Comparison of ENCODE assay signal across 1 cellular context in the genomic region with DNA sequence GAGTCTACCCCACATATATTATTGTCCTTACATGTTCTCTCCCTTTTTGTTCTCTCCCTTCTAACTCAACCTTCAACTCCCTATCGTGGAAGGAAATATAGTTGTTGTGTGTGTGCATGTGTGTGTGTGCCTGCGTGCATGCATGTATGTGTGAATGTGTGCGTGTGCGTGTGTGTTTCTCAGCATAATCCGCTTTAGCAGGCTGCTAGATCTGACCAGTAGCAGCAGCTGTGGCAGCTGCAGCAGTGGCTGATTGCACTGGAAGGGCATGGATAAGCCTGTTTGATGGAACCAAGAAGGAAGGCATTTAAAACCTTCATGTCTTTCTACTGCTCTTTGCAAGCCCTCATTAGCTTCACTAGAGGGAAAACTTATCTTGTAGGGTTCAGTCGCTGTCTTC.
TF ChIP-seq lines count a peak whose summit lies in the region.

No MANE protein-coding gene starts in this region.

TF ChIP-seq in H1, 55 proteins besides CTCF, POLR2A, EP300 and RAD21 (continued from another document):
- TF ChIP-seq, protein P1, sequence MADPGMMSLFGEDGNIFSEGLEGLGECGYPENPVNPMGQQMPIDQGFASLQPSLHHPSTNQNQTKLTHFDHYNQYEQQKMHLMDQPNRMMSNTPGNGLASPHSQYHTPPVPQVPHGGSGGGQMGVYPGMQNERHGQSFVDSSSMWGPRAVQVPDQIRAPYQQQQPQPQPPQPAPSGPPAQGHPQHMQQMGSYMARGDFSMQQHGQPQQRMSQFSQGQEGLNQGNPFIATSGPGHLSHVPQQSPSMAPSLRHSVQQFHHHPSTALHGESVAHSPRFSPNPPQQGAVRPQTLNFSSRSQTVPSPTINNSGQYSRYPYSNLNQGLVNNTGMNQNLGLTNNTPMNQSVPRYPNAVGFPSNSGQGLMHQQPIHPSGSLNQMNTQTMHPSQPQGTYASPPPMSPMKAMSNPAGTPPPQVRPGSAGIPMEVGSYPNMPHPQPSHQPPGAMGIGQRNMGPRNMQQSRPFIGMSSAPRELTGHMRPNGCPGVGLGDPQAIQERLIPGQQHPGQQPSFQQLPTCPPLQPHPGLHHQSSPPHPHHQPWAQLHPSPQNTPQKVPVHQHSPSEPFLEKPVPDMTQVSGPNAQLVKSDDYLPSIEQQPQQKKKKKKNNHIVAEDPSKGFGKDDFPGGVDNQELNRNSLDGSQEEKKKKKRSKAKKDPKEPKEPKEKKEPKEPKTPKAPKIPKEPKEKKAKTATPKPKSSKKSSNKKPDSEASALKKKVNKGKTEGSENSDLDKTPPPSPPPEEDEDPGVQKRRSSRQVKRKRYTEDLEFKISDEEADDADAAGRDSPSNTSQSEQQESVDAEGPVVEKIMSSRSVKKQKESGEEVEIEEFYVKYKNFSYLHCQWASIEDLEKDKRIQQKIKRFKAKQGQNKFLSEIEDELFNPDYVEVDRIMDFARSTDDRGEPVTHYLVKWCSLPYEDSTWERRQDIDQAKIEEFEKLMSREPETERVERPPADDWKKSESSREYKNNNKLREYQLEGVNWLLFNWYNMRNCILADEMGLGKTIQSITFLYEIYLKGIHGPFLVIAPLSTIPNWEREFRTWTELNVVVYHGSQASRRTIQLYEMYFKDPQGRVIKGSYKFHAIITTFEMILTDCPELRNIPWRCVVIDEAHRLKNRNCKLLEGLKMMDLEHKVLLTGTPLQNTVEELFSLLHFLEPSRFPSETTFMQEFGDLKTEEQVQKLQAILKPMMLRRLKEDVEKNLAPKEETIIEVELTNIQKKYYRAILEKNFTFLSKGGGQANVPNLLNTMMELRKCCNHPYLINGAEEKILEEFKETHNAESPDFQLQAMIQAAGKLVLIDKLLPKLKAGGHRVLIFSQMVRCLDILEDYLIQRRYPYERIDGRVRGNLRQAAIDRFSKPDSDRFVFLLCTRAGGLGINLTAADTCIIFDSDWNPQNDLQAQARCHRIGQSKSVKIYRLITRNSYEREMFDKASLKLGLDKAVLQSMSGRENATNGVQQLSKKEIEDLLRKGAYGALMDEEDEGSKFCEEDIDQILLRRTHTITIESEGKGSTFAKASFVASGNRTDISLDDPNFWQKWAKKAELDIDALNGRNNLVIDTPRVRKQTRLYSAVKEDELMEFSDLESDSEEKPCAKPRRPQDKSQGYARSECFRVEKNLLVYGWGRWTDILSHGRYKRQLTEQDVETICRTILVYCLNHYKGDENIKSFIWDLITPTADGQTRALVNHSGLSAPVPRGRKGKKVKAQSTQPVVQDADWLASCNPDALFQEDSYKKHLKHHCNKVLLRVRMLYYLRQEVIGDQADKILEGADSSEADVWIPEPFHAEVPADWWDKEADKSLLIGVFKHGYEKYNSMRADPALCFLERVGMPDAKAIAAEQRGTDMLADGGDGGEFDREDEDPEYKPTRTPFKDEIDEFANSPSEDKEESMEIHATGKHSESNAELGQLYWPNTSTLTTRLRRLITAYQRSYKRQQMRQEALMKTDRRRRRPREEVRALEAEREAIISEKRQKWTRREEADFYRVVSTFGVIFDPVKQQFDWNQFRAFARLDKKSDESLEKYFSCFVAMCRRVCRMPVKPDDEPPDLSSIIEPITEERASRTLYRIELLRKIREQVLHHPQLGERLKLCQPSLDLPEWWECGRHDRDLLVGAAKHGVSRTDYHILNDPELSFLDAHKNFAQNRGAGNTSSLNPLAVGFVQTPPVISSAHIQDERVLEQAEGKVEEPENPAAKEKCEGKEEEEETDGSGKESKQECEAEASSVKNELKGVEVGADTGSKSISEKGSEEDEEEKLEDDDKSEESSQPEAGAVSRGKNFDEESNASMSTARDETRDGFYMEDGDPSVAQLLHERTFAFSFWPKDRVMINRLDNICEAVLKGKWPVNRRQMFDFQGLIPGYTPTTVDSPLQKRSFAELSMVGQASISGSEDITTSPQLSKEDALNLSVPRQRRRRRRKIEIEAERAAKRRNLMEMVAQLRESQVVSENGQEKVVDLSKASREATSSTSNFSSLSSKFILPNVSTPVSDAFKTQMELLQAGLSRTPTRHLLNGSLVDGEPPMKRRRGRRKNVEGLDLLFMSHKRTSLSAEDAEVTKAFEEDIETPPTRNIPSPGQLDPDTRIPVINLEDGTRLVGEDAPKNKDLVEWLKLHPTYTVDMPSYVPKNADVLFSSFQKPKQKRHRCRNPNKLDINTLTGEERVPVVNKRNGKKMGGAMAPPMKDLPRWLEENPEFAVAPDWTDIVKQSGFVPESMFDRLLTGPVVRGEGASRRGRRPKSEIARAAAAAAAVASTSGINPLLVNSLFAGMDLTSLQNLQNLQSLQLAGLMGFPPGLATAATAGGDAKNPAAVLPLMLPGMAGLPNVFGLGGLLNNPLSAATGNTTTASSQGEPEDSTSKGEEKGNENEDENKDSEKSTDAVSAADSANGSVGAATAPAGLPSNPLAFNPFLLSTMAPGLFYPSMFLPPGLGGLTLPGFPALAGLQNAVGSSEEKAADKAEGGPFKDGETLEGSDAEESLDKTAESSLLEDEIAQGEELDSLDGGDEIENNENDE (IDR thresholded peaks at IDR 0.05; ENCODE audit: insufficient replicate concordance, low read length): no peak
- TF ChIP-seq KDM4A (IDR thresholded peaks at IDR 0.05; ENCODE audit: low read depth, low read length, severe bottlenecking) (no peak), CHD2 (IDR thresholded peaks at IDR 0.05; ENCODE audit: low read length) (no peak), KDM5A (IDR thresholded peaks at IDR 0.05; ENCODE audit: low read length) (no peak), CREB1 (IDR thresholded peaks at IDR 0.05) (no peak), KDM1A (IDR thresholded peaks at IDR 0.05; ENCODE audit: borderline replicate concordance, low read length) (no peak), TBP (IDR thresholded peaks at IDR 0.05; ENCODE audit: low read depth, low read length) (no peak), SP1 (IDR thresholded peaks at IDR 0.05; ENCODE audit: low read depth, low read length) (no peak), HDAC2 (IDR thresholded peaks at IDR 0.05; ENCODE audit: borderline replicate concordance in 1 of 2, low read depth in 2 of 2, low read length in 2 of 2) (no peak), BCL11A (IDR thresholded peaks at IDR 0.05; ENCODE audit: low read depth in 2 of 2, low read length in 2 of 2) (no peak)
- TF ChIP-seq, protein P2, sequence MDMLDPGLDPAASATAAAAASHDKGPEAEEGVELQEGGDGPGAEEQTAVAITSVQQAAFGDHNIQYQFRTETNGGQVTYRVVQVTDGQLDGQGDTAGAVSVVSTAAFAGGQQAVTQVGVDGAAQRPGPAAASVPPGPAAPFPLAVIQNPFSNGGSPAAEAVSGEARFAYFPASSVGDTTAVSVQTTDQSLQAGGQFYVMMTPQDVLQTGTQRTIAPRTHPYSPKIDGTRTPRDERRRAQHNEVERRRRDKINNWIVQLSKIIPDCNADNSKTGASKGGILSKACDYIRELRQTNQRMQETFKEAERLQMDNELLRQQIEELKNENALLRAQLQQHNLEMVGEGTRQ (IDR thresholded peaks at IDR 0.05; ENCODE audit: low read length): no peak
